ENCODE assay signal across 31 cellular contexts in genomic region chr5:79077680-79078365, GRCh38. TPM values are rescaled to one million over a fixed set of nuclear protein-coding genes. Genes with fewer than 3 reads are reported as not detected.
A peak's percentile ranks its signal among the peaks of the same experiment; 100 is the strongest.
DNase-seq lines count a peak whose midpoint lies in the region; ATAC-seq and TF ChIP-seq lines count a peak whose summit lies in the region.
"Had no signal": no experiment of that assay in that cellular context is flagged by ENCODE, and none has a peak within 500 bp of the region (broad histone marks: within the 10 kb centered on the region; RNA-seq: fewer than 3 reads in every experiment).

No MANE protein-coding gene starts in this region.

- H3K27me3 ChIP-seq in IMR-90 (ENCODE audit: control insufficient read depth, insufficient read depth, low read length) = no peaks in the 10 kb centered on the region
- no peaks in the 10 kb centered on the region for H3K27me3 ChIP-seq in trophoblast cell (ENCODE audit: insufficient read depth, low read length)
- H3K27me3 ChIP-seq: tibial nerve had no signal

- H3K18ac ChIP-seq in IMR-90 (ENCODE audit: low read depth, low read length) = no peak overlapping the region
- no peak overlapping the region for H3K18ac ChIP-seq in trophoblast cell (ENCODE audit: low read length)

- H4K8ac ChIP-seq in IMR-90 (ENCODE audit: low read depth in 2 of 2, low read length in 2 of 2) (no peak overlapping the region), trophoblast cell (ENCODE audit: low read depth, low read length) (no peak overlapping the region)

- no peak overlapping the region for H2BK20ac ChIP-seq in IMR-90 (ENCODE audit: low read depth, low read length)

- H2AFZ ChIP-seq in IMR-90 (replicated peaks; ENCODE audit: low read length, poor library complexity) (no peak overlapping the region), trophoblast cell (ENCODE audit: insufficient read depth, low read length, poor library complexity) (no peak overlapping the region)

- no peaks in the 10 kb centered on the region for H4K20me1 ChIP-seq in IMR-90 (ENCODE audit: insufficient read depth, low read length)

- H3K23ac ChIP-seq in IMR-90 (ENCODE audit: low read depth, low read length) (no peak overlapping the region), trophoblast cell (ENCODE audit: low read length) (no peak overlapping the region)

- H2AK9ac ChIP-seq in IMR-90 (replicated peaks; ENCODE audit: low read depth, low read length, poor library complexity) = no peak overlapping the region

- H3K14ac ChIP-seq in IMR-90 (replicated peaks; ENCODE audit: low read depth, low read length) = no peak overlapping the region
- H3K14ac ChIP-seq in trophoblast cell (ENCODE audit: low read length) = no peak overlapping the region

- peak; percentile 37; the same call in 1 of the 2 replicates for ATAC-seq in IMR-90 (ENCODE audit: low read depth)
- ATAC-seq in HG02642 (IDR thresholded peaks at IDR 0.05; ENCODE audit: poor library complexity, unreplicated experiment) = no peak
- ATAC-seq: activated naive CD8-positive, alpha-beta T cell treated with anti-CD3 and anti-CD28 coated beads, Interleukin-2, amount 50 U/mL, for 24 hours; left colon had no signal

- no peak overlapping the region for H2BK12ac ChIP-seq in trophoblast cell (ENCODE audit: low read length)

- no peak for TF ChIP-seq RAD21 in IMR-90 (IDR thresholded peaks at IDR 0.05; ENCODE audit: low read length)

- intact Hi-C loops in IMR-90 (cut with micrococcal nuclease) = no loop called here

- in situ Hi-C loops in IMR-90 (cut with MboI; ENCODE audit: low sequenced_read_pairs) = no loop called here

- no peaks in the 10 kb centered on the region for H3K9me1 ChIP-seq in IMR-90 (ENCODE audit: insufficient read depth, low read length)

- H4K12ac ChIP-seq in trophoblast cell (ENCODE audit: low read depth, low read length) = no peak overlapping the region

- dilution Hi-C loops in IMR-90 (cut with HindIII; ENCODE audit: low sequenced_read_pairs, unreplicated experiment) = no loop called here

- H3K79me1 ChIP-seq in IMR-90 (ENCODE audit: low read depth in 1 of 2, low read length in 2 of 2) = no peaks in the 10 kb centered on the region
- no peaks in the 10 kb centered on the region for H3K79me1 ChIP-seq in trophoblast cell (ENCODE audit: low read length)

- H2BK15ac ChIP-seq in IMR-90 (ENCODE audit: low read depth, low read length) = no peak overlapping the region

- H3K4me3 ChIP-seq in AG10803 (ENCODE audit: low read length) = no peak overlapping the region
- H3K4me3 ChIP-seq in IMR-90 (ENCODE audit: insufficient read depth, low read depth, low read length) = no peak overlapping the region
- H3K4me3 ChIP-seq in fibroblast of villous mesenchyme (ENCODE audit: low read depth, low read length) = no peak overlapping the region
- H3K4me3 ChIP-seq in trophoblast cell (ENCODE audit: low read depth, low read length) = peak overlapping the region; percentile 23
- H3K4me3 ChIP-seq: skin epidermis, tibial nerve had no signal

- H4K5ac ChIP-seq in IMR-90 (ENCODE audit: low read depth, low read length) = no peak overlapping the region

- 0 out of 2 replicates have a peak, but pooled peaks cover 2% of the 10 kb centered on the region for H3K4me1 ChIP-seq in IMR-90 (ENCODE audit: control insufficient read depth, insufficient read depth, low read length)
- H3K4me1 ChIP-seq in trophoblast cell (ENCODE audit: control insufficient read depth in 1 of 2, insufficient read depth in 2 of 2, low read length in 2 of 2) = no peaks in the 10 kb centered on the region
- H3K4me1 ChIP-seq: tibial nerve had no signal

- H3K27ac ChIP-seq in IMR-90 (ENCODE audit: insufficient read depth, low read length) = no peak overlapping the region
- H3K27ac ChIP-seq in trophoblast cell (ENCODE audit: low read depth, low read length) = no peak overlapping the region
- H3K27ac ChIP-seq: C4-2B, KMS-11, skin epidermis, tibial nerve had no signal

- no peak for TF ChIP-seq CTCF in AG10803 (conservative IDR thresholded peaks at IDR 0.05; ENCODE audit: low read length)
- no peak for TF ChIP-seq CTCF in IMR-90 (conservative IDR thresholded peaks at IDR 0.05; ENCODE audit: low read depth, low read length)
- no peak for TF ChIP-seq CTCF in fibroblast of villous mesenchyme (IDR thresholded peaks at IDR 0.05; ENCODE audit: insufficient read depth, low read depth, low read length)

- CTCF ChIA-PET in IMR-90 (lab: Yijun Ruan, JAX) = interaction anchor here (0.6 kb wide), 1 partner anchor 1190 kb away, joined by 3 read pairs; no protein-coding TSS in a partner anchor

- H4K91ac ChIP-seq in IMR-90 (ENCODE audit: insufficient read depth, low read depth, low read length) = no peak overlapping the region
- H4K91ac ChIP-seq in trophoblast cell (ENCODE audit: low read depth, low read length) = no peak overlapping the region

- no peak overlapping the region for H3K4ac ChIP-seq in IMR-90 (ENCODE audit: low read depth, low read length)
- no peak overlapping the region for H3K4ac ChIP-seq in trophoblast cell (ENCODE audit: low read depth, low read length)

- H3K4me2 ChIP-seq in IMR-90 (ENCODE audit: low read depth, low read length) = no peak overlapping the region
- H3K4me2 ChIP-seq in trophoblast cell (ENCODE audit: low read length) = no peak overlapping the region
- H3K4me2 ChIP-seq: KMS-11 had no signal

- 20% methylated on average over 1 of the region's 3 CpGs; no CpG with 5 or more reads in 1 of the 2 experiments for WGBS in IMR-90 (ENCODE audit: extremely low coverage in 2 of 2, insufficient read length in 1 of 2), 2 experiments
- WGBS in trophoblast cell (ENCODE audit: extremely low coverage, insufficient coverage, insufficient read length) = no CpG with 5 or more reads among the region's 3 CpGs

- H3K9me3 ChIP-seq in IMR-90 (ENCODE audit: control insufficient read depth, insufficient read depth, low read length) (peaks cover 4% of the 10 kb centered on the region), trophoblast cell (ENCODE audit: insufficient read depth, low read depth, low read length) (peaks cover 4% of the 10 kb centered on the region)

- peak overlapping the region; percentile 72 for H2BK5ac ChIP-seq in IMR-90 (ENCODE audit: low read depth, low read length, poor library complexity, severe bottlenecking)
- H2BK5ac ChIP-seq in trophoblast cell (ENCODE audit: low read depth, low read length, poor library complexity) = no peak overlapping the region

- H2AK5ac ChIP-seq in IMR-90 (ENCODE audit: low read depth, low read length) = no peak overlapping the region
- no peak overlapping the region for H2AK5ac ChIP-seq in trophoblast cell (ENCODE audit: low read length)

- POLR2A ChIA-PET in IMR-90 (lab: Charles Lee; ENCODE audit: unreplicated experiment) = interaction anchor here (0.6 kb wide), 2 partner anchors 11 to 40 kb away, joined by 3 to 6 read pairs; no protein-coding TSS in a partner anchor

- H2BK120ac ChIP-seq in IMR-90 (ENCODE audit: low read depth, low read length) (no peak overlapping the region), trophoblast cell (ENCODE audit: insufficient read depth, low read length, poor library complexity) (no peak overlapping the region)

- no peaks in the 10 kb centered on the region for H3K79me2 ChIP-seq in trophoblast cell (ENCODE audit: control insufficient read depth, insufficient read depth, low read length, poor library complexity)

- H3K9ac ChIP-seq in IMR-90 (ENCODE audit: low read depth, low read length) = no peak overlapping the region
- H3K9ac ChIP-seq in trophoblast cell (ENCODE audit: low read length) = peak overlapping the region; percentile 44
- H3K9ac ChIP-seq: KMS-11 had no signal

- peak; percentile 3 for DNase-seq in AG10803 (ENCODE audit: low read depth)
- DNase-seq in IMR-90 = peak; percentile 32
- peak; percentile 23 for DNase-seq in fibroblast of villous mesenchyme (ENCODE audit: low read depth)
- no peak for DNase-seq in trophoblast cell
- DNase-seq in DMS79 treated with DMSO at 0.1 percent for 48 hours (lab: John Stamatoyannopoulos, UW) = no peak
- DNase-seq in T1000 (lab: John Stamatoyannopoulos, UW) = no peak
- no peak for DNase-seq in NCI-H1436 treated with DMSO at 0.1 percent for 48 hours (lab: John Stamatoyannopoulos, UW)
- DNase-seq: activated B cell treated with CpG ODN at 0.5 μM for 24 hours; activated CD4-positive, alpha-beta T cell treated with anti-CD3 and anti-CD28 coated beads, Interleukin-2, amount 50 U/mL, for 48 hours; activated CD8-positive, alpha-beta memory T cell treated with anti-CD3 and anti-CD28 coated beads, Interleukin-2, amount 50 U/mL, for 48 hours; activated effector memory CD4-positive, alpha-beta T cell treated with anti-CD3 and anti-CD28 coated beads, Interleukin-2, amount 50 U/mL, for 16 hours; activated naive CD8-positive, alpha-beta T cell treated with anti-CD3 and anti-CD28 coated beads, Interleukin-2, amount 50 U/mL, for 24 hours; cortex of kidney; endodermal cell; HCEC 1CT; head of caudate nucleus; left colon; NCI-H1694 treated with DMSO at 0.1 percent for 48 hours; NCI-H2171 treated with DMSO at 0.1 percent for 48 hours; NCI-H526 treated with DMSO at 0.1 percent for 48 hours; posterior cingulate gyrus; stimulated activated CD4-positive, alpha-beta T cell treated with anti-CD3 and anti-CD28 coated beads, Interleukin-4, amount 100 ng/mL, for 24 hours; T-helper 9 cell had no signal

- BruUV-seq in IMR-90 (replicated peaks; lab: Mats Ljungman, UMichigan) = no TSS peak

- H3K36me3 ChIP-seq in IMR-90 (ENCODE audit: control insufficient read depth, insufficient read depth, low read length) = no peaks in the 10 kb centered on the region
- H3K36me3 ChIP-seq in trophoblast cell (ENCODE audit: control insufficient read depth in 1 of 2, insufficient read depth in 2 of 2, low read length in 2 of 2) = no peaks in the 10 kb centered on the region

- TF ChIP-seq POLR2A in IMR-90 (IDR thresholded peaks at IDR 0.05; ENCODE audit: low read depth, low read length) = no peak

- H3K56ac ChIP-seq in IMR-90 (ENCODE audit: extremely low read depth, insufficient read depth, low read length) = no peak overlapping the region

RNA-seq across cellular contexts. Expression of gene BHMT2, which starts 8.3 kb away (rescaled TPM):
- total RNA-seq in IMR-90 (2012; rRNA removed) = 0.36 and 0.56 TPM in 2 replicates
- polyA plus RNA-seq in IMR-90 (2012; rRNA removed) = 0.16 and 0.60 TPM in 2 replicates
- 0.18 TPM in 2 replicates for polyA plus RNA-seq in IMR-90 (2012; cell fraction: cytosol; rRNA removed)
- 0.28 and 1.3 TPM in 2 replicates for polyA plus RNA-seq in IMR-90 (2012; cell fraction: nucleus; rRNA removed; ENCODE audit: low replicate concordance)
- 21.3 and 34.5 TPM in 2 replicates for total RNA-seq in fibroblast of villous mesenchyme
- not detected in 2 replicates for polyA plus RNA-seq in trophoblast cell (2013)
- total RNA-seq: activated B cell treated with CpG ODN at 0.5 μM for 24 hours, G401 had no signal
- polyA plus RNA-seq: neural cell had no signal

RNA-seq across cellular contexts. Expression of gene DMGDH, which starts 8.3 kb away (rescaled TPM):
- total RNA-seq in IMR-90 (2012; rRNA removed) = under 0.01 and 0.18 TPM in 2 replicates
- 0.14 TPM in 1 of 2 replicates, not detected in the other for polyA plus RNA-seq in IMR-90 (2012; rRNA removed)
- 0.18 TPM in 1 of 2 replicates, not detected in the other for polyA plus RNA-seq in IMR-90 (2012; cell fraction: cytosol; rRNA removed)
- polyA plus RNA-seq in IMR-90 (2012; cell fraction: nucleus; rRNA removed; ENCODE audit: low replicate concordance) = 0.14 and 0.79 TPM in 2 replicates
- total RNA-seq in fibroblast of villous mesenchyme = 4.5 and 6.9 TPM in 2 replicates
- 0.21 and 0.22 TPM in 2 replicates for polyA plus RNA-seq in trophoblast cell (2013)
- total RNA-seq: activated B cell treated with CpG ODN at 0.5 μM for 24 hours, G401 had no signal

RNA-seq across cellular contexts. Expression of gene BHMT, which starts 33.8 kb away (rescaled TPM):
- total RNA-seq in IMR-90 (2012; rRNA removed) (not detected in 2 replicates), fibroblast of villous mesenchyme (under 0.01 and 0.86 TPM in 2 replicates)
- not detected in 2 replicates for polyA plus RNA-seq in IMR-90 (2012; rRNA removed)
- polyA plus RNA-seq in IMR-90 (2012; cell fraction: cytosol; rRNA removed) = not detected in 2 replicates
- polyA plus RNA-seq in IMR-90 (2012; cell fraction: nucleus; rRNA removed; ENCODE audit: low replicate concordance) = not detected in 2 replicates
- not detected in 2 replicates for polyA plus RNA-seq in trophoblast cell (2013)
- total RNA-seq: activated B cell treated with CpG ODN at 0.5 μM for 24 hours, G401 had no signal
- polyA plus RNA-seq: fibroblast of lung, neural cell had no signal

Comparison
In these comparisons a context has a peak if more than half of its experiments do, and no peak if none do; other contexts are left out.
1. DNase-seq: peak in AG10803 (single experiment), IMR-90 (single experiment) and fibroblast of villous mesenchyme (single experiment); none in trophoblast cell (0 of 2), DMS79 treated with DMSO at 0.1 percent for 48 hours (single experiment), T1000 (single experiment) and NCI-H1436 treated with DMSO at 0.1 percent for 48 hours (single experiment).
2. RNA of gene BHMT2, which starts 8.3 kb away (total RNA-seq): 21.3 to 34.5 TPM in fibroblast of villous mesenchyme; 0.36 to 0.56 TPM in IMR-90; every median in the first group is over 10 times any median in the second.